ENCODE assay signal across 12 cellular contexts in the genomic region with DNA sequence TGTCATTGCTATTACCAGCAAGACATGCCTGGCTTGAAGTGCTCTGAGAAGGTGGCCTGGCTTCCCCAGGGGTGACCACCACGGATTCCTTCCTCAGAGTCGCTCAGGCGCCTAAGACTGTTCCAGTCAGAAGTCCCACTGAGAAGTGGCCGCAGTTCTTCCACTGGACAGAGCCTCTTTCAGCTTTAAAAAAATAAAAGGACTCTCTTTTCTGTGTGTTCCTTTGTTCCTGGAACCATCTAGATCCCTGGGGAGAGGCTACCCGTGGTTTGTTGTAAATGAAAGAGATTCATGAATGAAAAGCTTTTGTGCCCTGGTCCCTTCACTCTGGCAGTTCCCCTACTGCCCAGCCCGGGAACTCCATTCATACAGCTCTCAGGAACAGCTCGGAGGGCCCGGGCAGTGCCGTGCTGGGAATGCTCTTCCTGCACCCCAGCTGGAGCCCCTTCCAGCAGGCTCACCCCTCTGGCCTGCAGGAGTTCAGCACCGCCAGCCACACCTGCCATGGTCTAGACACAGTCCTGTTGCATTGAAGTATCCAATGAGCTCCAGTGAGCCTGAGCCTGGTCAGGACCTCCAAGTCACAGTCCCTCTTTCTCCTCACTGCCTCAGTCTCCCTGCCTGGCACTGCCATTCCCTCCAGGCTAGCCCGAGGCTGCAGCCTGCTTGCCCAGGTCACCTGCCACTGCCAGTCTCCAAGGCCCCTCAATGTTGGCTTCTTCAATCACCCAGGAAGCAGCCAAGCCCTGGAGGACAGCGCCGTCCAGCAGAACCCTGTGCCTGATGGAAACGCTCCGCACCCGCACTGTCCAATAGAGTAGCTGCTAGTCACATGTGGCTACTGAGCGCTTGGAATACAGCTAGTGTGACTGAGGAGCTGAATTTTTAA.
DNase-seq lines count a peak whose midpoint lies in the region; ATAC-seq, FAIRE-seq and TF ChIP-seq lines count a peak whose summit lies in the region.
"Had no signal": no experiment of that assay in that cellular context is flagged by ENCODE, and none has a peak within 500 bp of the region (broad histone marks: within the 10 kb centered on the region; RNA-seq: fewer than 3 reads in every experiment).

No MANE protein-coding gene starts in this region.

- no peak for TF ChIP-seq CTCF in SK-N-SH (IDR thresholded peaks at IDR 0.05)
- TF ChIP-seq CTCF in D721Med (IDR thresholded peaks at IDR 0.05; ENCODE audit: insufficient read depth, missing control alignments), result no peak

- peaks cover 42% of the 10 kb centered on the region for H3K79me2 ChIP-seq in SK-N-SH (ENCODE audit: insufficient read depth)

- ATAC-seq in activated T-cell treated with anti-CD3 and anti-CD28 coated beads, Interleukin-2, amount 50 U/mL, for 72 hours (replicated peaks in 1 of 2), result no peak
- ATAC-seq in left ventricle myocardium superior, result peak; percentile 25

- no peaks in the 10 kb centered on the region for H3K27me3 ChIP-seq in SK-N-SH (ENCODE audit: insufficient read depth)

- no peak overlapping the region for H3K4me3 ChIP-seq in SK-N-SH (ENCODE audit: low read depth in 2 of 2, low read length in 1 of 2)

- H3K27ac ChIP-seq in SK-N-SH (ENCODE audit: low read depth in 2 of 2, low read length in 1 of 2) (peak overlapping the region; percentile 76 to 87), temporal lobe (ENCODE audit: low read depth, low read length) (peak overlapping the region; percentile 78)
- H3K27ac ChIP-seq: parathyroid adenoma had no signal

- peak overlapping the region; percentile 72; the same call in 1 of the 2 replicates for H3K4me2 ChIP-seq in SK-N-SH

- H3K27me3 Mint-ChIP-seq in activated T-cell treated with anti-CD3 and anti-CD28 coated beads, Interleukin-2, amount 50 U/mL, for 24 hours, result no peaks in the 10 kb centered on the region
- no peaks in the 10 kb centered on the region for H3K27me3 Mint-ChIP-seq in activated T-cell treated with anti-CD3 and anti-CD28 coated beads, Interleukin-2, amount 50 U/mL, for 72 hours (ENCODE audit: low read depth)
- H3K27me3 Mint-ChIP-seq: CD4-positive, alpha-beta T cell had no signal

- H3K36me3 ChIP-seq in SK-N-SH (replicated peaks in 1 of 2; ENCODE audit: control insufficient read depth in 1 of 2, insufficient read depth in 2 of 2, low read length in 1 of 2), result no peaks in the 10 kb centered on the region

- no peak for TF ChIP-seq EP300 in SK-N-SH (IDR thresholded peaks at IDR 0.05; ENCODE audit: borderline replicate concordance in 1 of 2, low read depth in 1 of 2, low read length in 1 of 2)

- WGBS in SK-N-SH (ENCODE audit: low lambda C conversion rate), result 88% methylated on average over 10 of the region's 17 CpGs

- H3K9me3 Mint-ChIP-seq in activated T-cell treated with anti-CD3 and anti-CD28 coated beads, Interleukin-2, amount 50 U/mL, for 24 hours, result peaks cover 9% of the 10 kb centered on the region
- peaks cover 2 to 5% of the 10 kb centered on the region in 2 donors for H3K9me3 Mint-ChIP-seq in activated T-cell treated with anti-CD3 and anti-CD28 coated beads, Interleukin-2, amount 50 U/mL, for 72 hours

- peak; percentile 27 for DNase-seq in activated T-cell treated with anti-CD3 and anti-CD28 coated beads, Interleukin-2, amount 50 U/mL, for 24 hours
- no peak for DNase-seq in activated T-cell treated with anti-CD3 and anti-CD28 coated beads, Interleukin-2, amount 50 U/mL, for 72 hours
- DNase-seq in SK-N-SH, result no peak
- DNase-seq in left ventricle myocardium superior, result no peak
- DNase-seq in D721Med (ENCODE audit: insufficient read length, low spot score), result no peak
- no peak for DNase-seq in H54 (ENCODE audit: insufficient read length, low spot score)
- no peak for DNase-seq in NOMO-1 (lab: John Stamatoyannopoulos, UW; ENCODE audit: unreplicated experiment in 2 of 2)
- DNase-seq: activated T-cell treated with anti-CD3 and anti-CD28 coated beads, Interleukin-2, amount 50 U/mL, for 1 hour; CD4-positive, alpha-beta T cell; stimulated activated naive CD4-positive, alpha-beta T cell had no signal

- intact Hi-C loops in left ventricle myocardium superior (cut with micrococcal nuclease), result no loop called here

- peaks cover 11% of the 10 kb centered on the region for H3K36me3 Mint-ChIP-seq in activated T-cell treated with anti-CD3 and anti-CD28 coated beads, Interleukin-2, amount 50 U/mL, for 24 hours (ENCODE audit: low read depth)
- no peaks in the 10 kb centered on the region for H3K36me3 Mint-ChIP-seq in activated T-cell treated with anti-CD3 and anti-CD28 coated beads, Interleukin-2, amount 50 U/mL, for 72 hours (ENCODE audit: insufficient read depth in 2 of 2)

- peak overlapping the region; percentile 79 for H3K27ac Mint-ChIP-seq in activated T-cell treated with anti-CD3 and anti-CD28 coated beads, Interleukin-2, amount 50 U/mL, for 24 hours
- H3K27ac Mint-ChIP-seq in activated T-cell treated with anti-CD3 and anti-CD28 coated beads, Interleukin-2, amount 50 U/mL, for 72 hours, result no peak overlapping the region
- H3K27ac Mint-ChIP-seq: CD4-positive, alpha-beta T cell had no signal

- CTCF ChIA-PET in SK-N-SH (lab: Yijun Ruan, JAX), result interaction anchor here (0.9 to 2.1 kb wide), 7 partner anchors 10 to 513 kb away, joined by 3 to 6 read pairs (median 3); no protein-coding TSS in a partner anchor

- no peaks in the 10 kb centered on the region for H4K20me1 ChIP-seq in SK-N-SH (ENCODE audit: insufficient read depth)

- H3K9me3 ChIP-seq in SK-N-SH, result peaks cover 5% of the 10 kb centered on the region; the same call in 1 of the 2 replicates

- no peak overlapping the region for H2AFZ ChIP-seq in SK-N-SH (ENCODE audit: low read depth)
- H2AFZ ChIP-seq: parathyroid adenoma had no signal

- no peak for TF ChIP-seq RAD21 in SK-N-SH (IDR thresholded peaks at IDR 0.05; ENCODE audit: low read length)

- POLR2A ChIA-PET in SK-N-SH (lab: Yijun Ruan, JAX), result no interaction called here

- H3K4me1 ChIP-seq in SK-N-SH (ENCODE audit: control insufficient read depth in 1 of 2, insufficient read depth in 2 of 2, low read depth in 1 of 2, low read length in 1 of 2), result peaks cover 16 to 42% of the 10 kb centered on the region in 2 experiments
- H3K4me1 ChIP-seq: parathyroid adenoma had no signal

- no peak for TF ChIP-seq POLR2A in H54 (IDR thresholded peaks at IDR 0.05; ENCODE audit: low read depth, low read length)

- no peak overlapping the region for H3K9ac ChIP-seq in SK-N-SH
- H3K9ac ChIP-seq: parathyroid adenoma had no signal

- no peaks in the 10 kb centered on the region for H3K9me2 ChIP-seq in SK-N-SH

- H3F3A ChIP-seq in SK-N-SH (replicated peaks; ENCODE audit: insufficient read depth), result peaks cover 31% of the 10 kb centered on the region

- peaks cover 33% of the 10 kb centered on the region for H3K4me1 Mint-ChIP-seq in activated T-cell treated with anti-CD3 and anti-CD28 coated beads, Interleukin-2, amount 50 U/mL, for 24 hours (ENCODE audit: low read depth)
- H3K4me1 Mint-ChIP-seq in activated T-cell treated with anti-CD3 and anti-CD28 coated beads, Interleukin-2, amount 50 U/mL, for 72 hours (ENCODE audit: low read depth), result peaks cover 14% of the 10 kb centered on the region

- no peak overlapping the region for H3K4me3 Mint-ChIP-seq in activated T-cell treated with anti-CD3 and anti-CD28 coated beads, Interleukin-2, amount 50 U/mL, for 24 hours
- no peak overlapping the region for H3K4me3 Mint-ChIP-seq in activated T-cell treated with anti-CD3 and anti-CD28 coated beads, Interleukin-2, amount 50 U/mL, for 72 hours
- H3K4me3 Mint-ChIP-seq: CD4-positive, alpha-beta T cell had no signal

- no peak for FAIRE-seq in D721Med (lab: Jason Lieb, UNC)
- no peak for FAIRE-seq in H54 (lab: Jason Lieb, UNC)

TF ChIP-seq in SK-N-SH, 30 proteins besides CTCF, POLR2A, EP300 and RAD21:
- TF ChIP-seq RFX5 (IDR thresholded peaks at IDR 0.05; ENCODE audit: low read length) (no peak), RXRA (IDR thresholded peaks at IDR 0.05; ENCODE audit: borderline replicate concordance, low read depth) (no peak)
